In the genomic region with DNA sequence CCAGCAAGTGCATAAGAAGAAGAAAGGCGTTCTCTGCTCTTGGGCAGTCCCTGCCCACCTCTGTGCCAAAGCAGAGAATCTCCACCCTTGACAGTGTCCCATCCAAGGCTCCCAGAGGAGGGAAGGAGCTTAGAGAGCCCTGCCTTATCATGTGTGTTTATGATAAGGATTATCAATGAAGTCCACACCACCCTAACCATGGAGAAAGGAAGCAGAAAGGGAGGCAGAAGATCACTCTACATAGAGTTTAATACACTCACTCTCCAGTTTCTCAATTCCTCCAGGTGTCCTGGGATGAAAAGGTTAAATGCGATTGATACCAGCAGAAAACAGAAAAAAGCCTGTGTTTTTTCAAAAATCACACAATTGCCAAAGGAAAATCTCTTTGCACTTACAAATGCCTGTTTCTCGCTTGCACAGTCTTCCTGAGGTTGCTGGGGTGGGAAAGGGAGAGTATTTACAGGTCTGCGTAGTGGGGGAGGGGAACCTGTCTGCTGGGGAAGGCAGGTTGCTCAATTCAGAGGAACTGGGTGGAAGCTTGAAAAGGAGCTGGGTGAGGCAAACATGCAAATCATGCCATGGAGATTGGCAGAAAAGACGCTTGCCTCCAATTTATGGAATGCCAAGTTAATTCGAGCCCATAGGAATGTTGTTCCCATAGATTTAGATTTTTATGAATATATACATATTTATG, we compare ENCODE assay signal across 17 cellular contexts.
DNase-seq lines count a peak whose midpoint lies in the region; ATAC-seq, FAIRE-seq and TF ChIP-seq lines count a peak whose summit lies in the region.
"Had no signal": no experiment of that assay in that cellular context is flagged by ENCODE, and none has a peak within 500 bp of the region (broad histone marks: within the 10 kb centered on the region; RNA-seq: fewer than 3 reads in every experiment).

No MANE protein-coding gene starts in this region.

- no peaks in the 10 kb centered on the region for H3K9me3 Mint-ChIP-seq in neural progenitor cell
- H3K9me3 Mint-ChIP-seq: natural killer cell treated with Interleukin-12 subunit alpha and Interleukin-12 subunit beta and Interleukin-15 and Interleukin-18, amount 100 ng/mL, for 72 hours; stimulated activated naive CD8-positive, alpha-beta T cell treated with anti-CD3 and anti-CD28 coated beads, Interleukin-15, Interleukin-2, amounts not matched to agents 100 ng/mL and 50 ng/mL, for 24 hours had no signal

- H3K9ac ChIP-seq in H1 (replicated peaks in 1 of 4; ENCODE audit: extremely low read depth in 1 of 4, low read depth in 3 of 4, low read length in 3 of 4), result no peak overlapping the region; a peak in 1 of 7 replicates
- H3K9ac ChIP-seq in neural progenitor cell, result no peak overlapping the region
- H3K9ac ChIP-seq: BLaER1 had no signal

- TF ChIP-seq CTCF in H1 (IDR thresholded peaks at IDR 0.05; ENCODE audit: control extremely low read depth in 1 of 3, insufficient read depth in 1 of 3, low read depth in 1 of 3, low read length in 3 of 3) (no peak), neural progenitor cell (IDR thresholded peaks at IDR 0.05) (no peak), GM13977 (IDR thresholded peaks at IDR 0.05; ENCODE audit: extremely low read depth, insufficient read depth, missing control alignments) (no peak)

- POLR2A ChIA-PET in H1 (lab: Charles Lee; ENCODE audit: partially characterized antibody), result no interaction called here

- H3K23ac ChIP-seq in H1 (ENCODE audit: insufficient read length), result no peak overlapping the region

- H3K4me3 ChIP-seq in H1 (ENCODE audit: extremely low read depth in 1 of 4, insufficient read depth in 2 of 4, low read depth in 3 of 4, low read length in 4 of 4) (no peak overlapping the region), neural progenitor cell (no peak overlapping the region)
- H3K4me3 ChIP-seq: BLaER1, PC-9 had no signal

- H3K36me3 ChIP-seq in H1 (ENCODE audit: control insufficient read depth in 2 of 4, insufficient read depth in 4 of 4, low read length in 3 of 4), result no peaks in the 10 kb centered on the region
- no peaks in the 10 kb centered on the region for H3K36me3 ChIP-seq in neural progenitor cell
- H3K36me3 ChIP-seq: BLaER1 had no signal

- H3K9me3 ChIP-seq in H1 (ENCODE audit: insufficient read depth in 2 of 2, low read depth in 1 of 2, low read length in 1 of 2) (no peaks in the 10 kb centered on the region), neural progenitor cell (ENCODE audit: low read depth) (no peaks in the 10 kb centered on the region)
- H3K9me3 ChIP-seq: BLaER1 had no signal

- TF ChIP-seq POLR2A in H1 (IDR thresholded peaks at IDR 0.05; ENCODE audit: control extremely low read depth in 1 of 2, low read depth in 2 of 2, low read length in 2 of 2), result no peak

- H3K23me2 ChIP-seq in H1 (ENCODE audit: low read depth, low read length), result no peaks in the 10 kb centered on the region

- no peak overlapping the region for H4K5ac ChIP-seq in H1 (ENCODE audit: insufficient read length, low read depth, low read length)

- no peak overlapping the region for H3K56ac ChIP-seq in H1 (replicated peaks; ENCODE audit: insufficient read length, low read depth, low read length)

- peaks cover 11% of the 10 kb centered on the region for H3K4me1 Mint-ChIP-seq in neural progenitor cell

- in situ Hi-C loops in GM13977 (cut with MboI; ENCODE audit: low pct_unique_long_range_greater_than_20kb, low sequenced_read_pairs, unreplicated experiment), result no loop called here

- H3F3A ChIP-seq in neural progenitor cell (ENCODE audit: low read depth), result peaks cover 27% of the 10 kb centered on the region

- CTCF ChIA-PET in H1 (lab: Charles Lee; ENCODE audit: partially characterized antibody), result interaction anchor here (0.6 to 2.5 kb wide), 4 partner anchors 8 to 298 kb away, joined by 3 to 11 read pairs (median 4); no protein-coding TSS in a partner anchor

- no peak overlapping the region for H4K8ac ChIP-seq in H1 (ENCODE audit: extremely low read depth, insufficient read depth, low read length)

- H2AFZ ChIP-seq in H1 (ENCODE audit: low read length) (no peak overlapping the region), neural progenitor cell (replicated peaks) (no peak overlapping the region)
- H2AFZ ChIP-seq: PC-9 had no signal

- WGBS in H1 (ENCODE audit: extremely low coverage in 1 of 2, insufficient coverage in 1 of 2, insufficient read length in 1 of 2, insufficient replicate concordance in 2 of 2, low coverage in 1 of 2, low lambda C conversion rate in 2 of 2, missing lambda C conversion rate in 1 of 2), 2 experiments, result 60% methylated on average over 6 of the region's 6 CpGs; no CpG with 5 or more reads in 1 of the 2 experiments

- no peak for ATAC-seq in HG03469 (IDR thresholded peaks at IDR 0.05; ENCODE audit: unreplicated experiment)
- ATAC-seq: natural killer cell treated with Interleukin-12 subunit alpha and Interleukin-12 subunit beta and Interleukin-15 and Interleukin-18, amount 100 ng/mL, for 72 hours had no signal

- DNase-seq in DMS153 (lab: John Stamatoyannopoulos, UW) (peak; percentile 28), DMS153 treated with DMSO at 0.1 percent for 48 hours (lab: John Stamatoyannopoulos, UW; ENCODE audit: unreplicated experiment) (no peak), NCI-H510A treated with DMSO at 0.1 percent for 48 hours (lab: John Stamatoyannopoulos, UW) (peak; percentile 60), H1 (ENCODE audit: low read depth in 1 of 2, low spot score in 2 of 2) (no peak), neural progenitor cell (ENCODE audit: low spot score) (no peak), cortex of kidney (lab: John Stamatoyannopoulos, UW) (no peak), GM13977 (ENCODE audit: low spot score) (no peak)
- DNase-seq: activated gamma-delta T cell treated with Interleukin-2 at 50 U/mL for 16 hours, DMS79, foreskin melanocyte, MV-4-11, PC-9 had no signal

- no peak overlapping the region for H3K27ac ChIP-seq in H1 (ENCODE audit: low read depth, low read length)
- H3K27ac ChIP-seq in neural progenitor cell, result no peak overlapping the region
- H3K27ac ChIP-seq: 22Rv1, BLaER1, PC-9 had no signal

- peaks cover 28% of the 10 kb centered on the region for H3K27me3 Mint-ChIP-seq in neural progenitor cell (ENCODE audit: insufficient read depth, low read depth)

- FAIRE-seq in H1 (lab: Jason Lieb, UNC), result no peak

- H4K91ac ChIP-seq in H1 (replicated peaks; ENCODE audit: insufficient read length, low read length), result no peak overlapping the region

- H2BK120ac ChIP-seq in H1 (replicated peaks; ENCODE audit: low read depth, low read length), result peak overlapping the region; percentile 66

- H2BK15ac ChIP-seq in H1 (ENCODE audit: low read length), result peak overlapping the region; percentile 23; the same call in 1 of the 2 replicates

- no peak for TF ChIP-seq EP300 in H1 (IDR thresholded peaks at IDR 0.05; ENCODE audit: borderline replicate concordance in 1 of 2, low read depth in 2 of 2, low read length in 2 of 2)

- H2BK5ac ChIP-seq in H1 (ENCODE audit: low read depth, low read length), result no peak overlapping the region

- H3K27ac Mint-ChIP-seq in neural progenitor cell, result no peak overlapping the region
- H3K27ac Mint-ChIP-seq: natural killer cell treated with Interleukin-12 subunit alpha and Interleukin-12 subunit beta and Interleukin-15 and Interleukin-18, amount 100 ng/mL, for 72 hours; stimulated activated naive CD8-positive, alpha-beta T cell treated with anti-CD3 and anti-CD28 coated beads, Interleukin-15, Interleukin-2, amounts not matched to agents 100 ng/mL and 50 ng/mL, for 24 hours had no signal

- no peak overlapping the region for H3K4ac ChIP-seq in H1 (replicated peaks; ENCODE audit: insufficient read length, low read depth, low read length)

- H3K79me1 ChIP-seq in H1 (ENCODE audit: low read depth, low read length), result no peaks in the 10 kb centered on the region

- 0 out of 2 replicates have a peak overlapping the region, but pooled peaks have one; percentile 58 for H2AK5ac ChIP-seq in H1 (ENCODE audit: low read depth, low read length)

- no peak for TF ChIP-seq RAD21 in H1 (IDR thresholded peaks at IDR 0.05 in 1 of 2, conservative IDR thresholded peaks at IDR 0.05 in 1 of 2; ENCODE audit: low read depth in 2 of 2, low read length in 2 of 2)

- H3K4me1 ChIP-seq in H1 (replicated peaks in 1 of 4; ENCODE audit: control insufficient read depth in 3 of 4, insufficient read depth in 4 of 4, low read length in 3 of 4), result peaks cover 2 to 20% (median 16%) of the 10 kb centered on the region in 4 experiments; a peak in 6 of 7 replicates
- peaks cover 28% of the 10 kb centered on the region for H3K4me1 ChIP-seq in neural progenitor cell

- peak overlapping the region; percentile 24; the same call in 1 of the 2 replicates for H2BK20ac ChIP-seq in H1 (ENCODE audit: low read length)

- H3K27me3 ChIP-seq in H1 (replicated peaks in 1 of 4; ENCODE audit: control insufficient read depth in 3 of 4, extremely low read depth in 1 of 4, insufficient read depth in 3 of 4, low read length in 3 of 4) (no peaks in the 10 kb centered on the region), neural progenitor cell (peaks cover 61% of the 10 kb centered on the region)
- H3K27me3 ChIP-seq: BLaER1 had no signal

- peak overlapping the region; percentile 36; the same call in 1 of the 2 replicates for H3K18ac ChIP-seq in H1 (ENCODE audit: extremely low read depth, low read length)

- H3K4me3 Mint-ChIP-seq in neural progenitor cell, result no peak overlapping the region
- H3K4me3 Mint-ChIP-seq: natural killer cell treated with Interleukin-12 subunit alpha and Interleukin-12 subunit beta and Interleukin-15 and Interleukin-18, amount 100 ng/mL, for 72 hours; stimulated activated naive CD8-positive, alpha-beta T cell treated with anti-CD3 and anti-CD28 coated beads, Interleukin-15, Interleukin-2, amounts not matched to agents 100 ng/mL and 50 ng/mL, for 24 hours had no signal

- H4K20me1 ChIP-seq in H1 (replicated peaks in 1 of 2; ENCODE audit: control insufficient read depth in 1 of 2, insufficient read depth in 2 of 2, low read length in 2 of 2) (no peaks in the 10 kb centered on the region), neural progenitor cell (ENCODE audit: low read depth) (peaks cover 18% of the 10 kb centered on the region)
- H4K20me1 ChIP-seq: BLaER1 had no signal

- H3K4me2 ChIP-seq in H1 (ENCODE audit: insufficient read depth in 1 of 2, low read depth in 2 of 2, low read length in 2 of 2) (peak overlapping the region; percentile 22 to 40; a peak in 2 of 4 replicates), neural progenitor cell (peak overlapping the region; percentile 22)
- H3K4me2 ChIP-seq: PC-9 had no signal

- H3K14ac ChIP-seq in H1 (ENCODE audit: insufficient read length), result no peak overlapping the region

- H2BK12ac ChIP-seq in H1 (ENCODE audit: low read depth, low read length), result peak overlapping the region; percentile 82; the same call in 1 of the 2 replicates

- H3K79me2 ChIP-seq in H1 (ENCODE audit: control insufficient read depth in 1 of 2, insufficient read depth in 2 of 2, low read length in 2 of 2), result no peaks in the 10 kb centered on the region
- H3K79me2 ChIP-seq in neural progenitor cell (ENCODE audit: low read depth), result no peaks in the 10 kb centered on the region

- H3K36me3 Mint-ChIP-seq in neural progenitor cell, result no peaks in the 10 kb centered on the region
- H3K36me3 Mint-ChIP-seq: natural killer cell treated with Interleukin-12 subunit alpha and Interleukin-12 subunit beta and Interleukin-15 and Interleukin-18, amount 100 ng/mL, for 72 hours had no signal

TF ChIP-seq in H1, 55 proteins besides CTCF, POLR2A, EP300 and RAD21 (continues in another document):
- peak; percentile 93 for TF ChIP-seq CEBPB (IDR thresholded peaks at IDR 0.05; ENCODE audit: low read depth, low read length)
- TF ChIP-seq GTF2F1 (IDR thresholded peaks at IDR 0.05; ENCODE audit: borderline replicate concordance, low read depth, low read length), result no peak

Comparison
In these comparisons a context has a peak if more than half of its experiments do, and no peak if none do; other contexts are left out.
1. DNase-seq: peak in DMS153 (single experiment) and NCI-H510A treated with DMSO at 0.1 percent for 48 hours (single experiment); none in DMS153 treated with DMSO at 0.1 percent for 48 hours (single experiment), H1 (0 of 2), neural progenitor cell (single experiment), cortex of kidney (single experiment) and GM13977 (single experiment).